13 cellular contexts compared by ENCODE assay signal in genomic region chr20:58433759-58434158, GRCh38. TPM values are rescaled to one million over a fixed set of nuclear protein-coding genes. Genes with fewer than 3 reads are reported as not detected.
DNase-seq lines count a peak whose midpoint lies in the region; ATAC-seq and TF ChIP-seq lines count a peak whose summit lies in the region.
"Had no signal": no experiment of that assay in that cellular context is flagged by ENCODE, and none has a peak within 500 bp of the region (broad histone marks: within the 10 kb centered on the region; RNA-seq: fewer than 3 reads in every experiment).

No MANE protein-coding gene starts in this region.

- H3K36me3 ChIP-seq in breast epithelium, result no peaks in the 10 kb centered on the region
- H3K36me3 ChIP-seq in adipocyte (ENCODE audit: control insufficient read depth, insufficient read depth, low read length, severe bottlenecking), result peaks cover 4% of the 10 kb centered on the region
- H3K36me3 ChIP-seq in upper lobe of right lung, result no peaks in the 10 kb centered on the region

- H3K4me1 ChIP-seq in breast epithelium (no peaks in the 10 kb centered on the region), adipocyte (ENCODE audit: control insufficient read depth, insufficient read depth, low read length) (peaks cover 42% of the 10 kb centered on the region), upper lobe of right lung (peaks cover 12% of the 10 kb centered on the region)

- H3K36me3 Mint-ChIP-seq in MCF 10A (ENCODE audit: insufficient read depth, unreplicated experiment), result peaks cover 47% of the 10 kb centered on the region

- no TSS peak for BruUV-seq in MCF 10A (replicated peaks; lab: Mats Ljungman, UMichigan)

- POLR2A ChIA-PET in MCF 10A (lab: Yijun Ruan, JAX), result interaction anchor here (1.0 kb wide), 1 partner anchor 9 kb away, joined by 3 read pairs; no protein-coding TSS in a partner anchor

- no peaks in the 10 kb centered on the region for H3K27me3 Mint-ChIP-seq in MCF 10A (ENCODE audit: insufficient read depth, unreplicated experiment)
- H3K27me3 Mint-ChIP-seq: activated CD8-positive, alpha-beta memory T cell treated with anti-CD3 and anti-CD28 coated beads, Interleukin-2, amount 10 ng/mL, durations not matched to agents 7 days and 5 days had no signal

- H3K9ac ChIP-seq in adipocyte (ENCODE audit: low read length), result no peak overlapping the region

- H3K27me3 ChIP-seq in breast epithelium (no peaks in the 10 kb centered on the region), adipocyte (replicated peaks; ENCODE audit: control insufficient read depth, insufficient read depth, low read length) (no peaks in the 10 kb centered on the region), upper lobe of right lung (no peaks in the 10 kb centered on the region)

- H3K9me3 ChIP-seq in breast epithelium (no peaks in the 10 kb centered on the region), adipocyte (ENCODE audit: control insufficient read depth, low read length) (no peaks in the 10 kb centered on the region), upper lobe of right lung (no peaks in the 10 kb centered on the region)

- H3K27ac ChIP-seq in breast epithelium (no peak overlapping the region), upper lobe of right lung (no peak overlapping the region)

- peak; percentile 34 for DNase-seq in MCF 10A (ENCODE audit: unreplicated experiment)
- DNase-seq in breast epithelium (ENCODE audit: low spot score in 2 of 2), result no peak
- DNase-seq in adipocyte (ENCODE audit: low read depth), result peak; percentile 48
- DNase-seq in hepatic stellate cell (ENCODE audit: low spot score), result peak; percentile 81
- no peak for DNase-seq in upper lobe of right lung
- DNase-seq in epidermal melanocyte (ENCODE audit: insufficient read length, low spot score), result no peak
- DNase-seq in RPMI8226, result no peak
- DNase-seq: activated CD8-positive, alpha-beta memory T cell treated with anti-CD3 and anti-CD28 coated beads, Interleukin-2, amount 10 ng/mL, durations not matched to agents 7 days and 5 days; cortex of kidney; kidney; NCI-H2081 treated with DMSO at 0.1 percent for 48 hours; retina had no signal

- CTCF ChIA-PET in MCF 10A (lab: Yijun Ruan, JAX), result interaction anchor here (0.6 to 2.1 kb wide), 3 partner anchors 13 to 32 kb away, joined by 3 to 14 read pairs (median 3); no protein-coding TSS in a partner anchor

- TF ChIP-seq CTCF in MCF 10A (IDR thresholded peaks at IDR 0.05; ENCODE audit: unreplicated experiment) (no peak), breast epithelium (IDR thresholded peaks at IDR 0.05) (no peak), upper lobe of right lung (IDR thresholded peaks at IDR 0.05) (no peak)

- no peak for TF ChIP-seq POLR2A in breast epithelium (IDR thresholded peaks at IDR 0.05)

- no peak overlapping the region for H3K4me3 ChIP-seq in breast epithelium
- H3K4me3 ChIP-seq in adipocyte (ENCODE audit: low read length), result no peak overlapping the region
- H3K4me3 ChIP-seq in upper lobe of right lung, result no peak overlapping the region

- ATAC-seq in upper lobe of right lung (peak; percentile 64), HG03442 (IDR thresholded peaks at IDR 0.05; ENCODE audit: unreplicated experiment) (no peak)
- ATAC-seq: activated CD8-positive, alpha-beta memory T cell treated with anti-CD3 and anti-CD28 coated beads, Interleukin-2, amount 10 ng/mL, durations not matched to agents 7 days and 5 days had no signal

- intact Hi-C loops in MCF 10A (cut with micrococcal nuclease), result no loop called here
- intact Hi-C loops in breast epithelium (cut with DNase I; ENCODE audit: low total_unique reads), result no loop called here
- intact Hi-C loops in upper lobe of right lung (cut with DNase I), result no loop called here

- H3K27ac Mint-ChIP-seq in MCF 10A (ENCODE audit: low read depth, unreplicated experiment), result peak overlapping the region; percentile 16
- H3K27ac Mint-ChIP-seq: activated CD8-positive, alpha-beta memory T cell treated with anti-CD3 and anti-CD28 coated beads, Interleukin-2, amount 10 ng/mL, durations not matched to agents 7 days and 5 days had no signal

- H3K9me3 Mint-ChIP-seq in MCF 10A (ENCODE audit: unreplicated experiment), result no peaks in the 10 kb centered on the region

- H3K4me3 Mint-ChIP-seq in MCF 10A (ENCODE audit: unreplicated experiment), result no peak overlapping the region
- H3K4me3 Mint-ChIP-seq: activated CD8-positive, alpha-beta memory T cell treated with anti-CD3 and anti-CD28 coated beads, Interleukin-2, amount 10 ng/mL, durations not matched to agents 7 days and 5 days had no signal

- peaks cover 14% of the 10 kb centered on the region for H3K4me1 Mint-ChIP-seq in MCF 10A (ENCODE audit: insufficient read depth, unreplicated experiment)

RNA-seq across cellular contexts. Expression of gene VAPB, which starts 44.7 kb away (rescaled TPM):
- total RNA-seq in MCF 10A (2022) (60.4 and 61.2 TPM in 2 replicates), breast epithelium (10 to 100 TPM; 18.6 to 18.9 (median 18.7) TPM), upper lobe of right lung (47.8 TPM)

Comparison
In these comparisons a context has a peak if more than half of its experiments do, and no peak if none do; other contexts are left out.
1. DNase-seq: peak in MCF 10A (single experiment), adipocyte (single experiment) and hepatic stellate cell (single experiment); none in breast epithelium (0 of 2), upper lobe of right lung (single experiment), epidermal melanocyte (single experiment) and RPMI8226 (single experiment).